ENCODE assay signal across 31 cellular contexts in genomic region chr6:133818320-133818719, GRCh38.
"Had no signal": no experiment of that assay in that cellular context is flagged by ENCODE, and none has a peak within 500 bp of the region (broad histone marks: within the 10 kb centered on the region; RNA-seq: fewer than 3 reads in every experiment).

No MANE protein-coding gene starts in this region.

- H3K27ac Mint-ChIP-seq: natural killer cell; neural progenitor cell; progenitor cell of endocrine pancreas; stimulated activated memory B cell treated with anti-CD40 and anti-IgM and Interleukin-4, amounts not matched to agents 10 μg/mL and 1 μg/mL and 100 μg/mL, for 72 hours; stimulated activated naive CD8-positive, alpha-beta T cell treated with anti-CD3 and anti-CD28 coated beads, Interleukin-15, amount 100 ng/mL, for 72 hours; type B pancreatic cell had no signal

- H3K9ac ChIP-seq: neural progenitor cell, parathyroid adenoma had no signal

- H3K9me3 Mint-ChIP-seq: natural killer cell; nephron; neural progenitor cell; stimulated activated memory B cell treated with anti-CD40 and anti-IgM and Interleukin-4, amounts not matched to agents 10 μg/mL and 1 μg/mL and 100 μg/mL, for 72 hours; type B pancreatic cell had no signal

- H3K27me3 ChIP-seq: neural progenitor cell, ovary, spleen, suprapubic skin, testis, tibial artery, transverse colon, upper lobe of right lung, uterus had no signal

- H2AFZ ChIP-seq: neural progenitor cell, parathyroid adenoma had no signal

- H3K36me3 Mint-ChIP-seq: natural killer cell; neural progenitor cell; stimulated activated memory B cell treated with anti-CD40 and anti-IgM and Interleukin-4, amounts not matched to agents 10 μg/mL and 1 μg/mL and 100 μg/mL, for 72 hours; type B pancreatic cell had no signal

- H3K9me3 ChIP-seq: ovary, psoas muscle, spleen, suprapubic skin, testis, tibial artery, transverse colon, upper lobe of right lung, uterus had no signal

- ATAC-seq: natural killer cell; psoas muscle; right cardiac atrium; sciatic nerve; stimulated activated memory B cell treated with anti-CD40 and anti-IgM and Interleukin-4, amounts not matched to agents 10 μg/mL and 1 μg/mL and 100 μg/mL, for 72 hours; stimulated activated naive CD8-positive, alpha-beta T cell treated with anti-CD3 and anti-CD28 coated beads, Interleukin-15, amount 100 ng/mL, for 72 hours; stimulated activated naive CD8-positive, alpha-beta T cell treated with anti-CD3 and anti-CD28 coated beads, Interleukin-15, Interleukin-2, amounts not matched to agents 100 U/mL and 50 U/mL, for 24 hours had no signal

- H3K4me1 ChIP-seq: parathyroid adenoma, psoas muscle, spleen, suprapubic skin, transverse colon, uterus had no signal

- H3K4me3 ChIP-seq: neural progenitor cell, ovary, psoas muscle, skin epidermis, smooth muscle cell, spleen, suprapubic skin, testis, tibial artery, transverse colon, upper lobe of right lung, uterus had no signal

- H3K36me3 ChIP-seq: neural progenitor cell, ovary, spleen, suprapubic skin, tibial artery, transverse colon, upper lobe of right lung, uterus had no signal

- H3K4me2 ChIP-seq: neural progenitor cell, smooth muscle cell had no signal

- H3K27ac ChIP-seq: neural progenitor cell, ovary, parathyroid adenoma, psoas muscle, skin epidermis, spleen, suprapubic skin, testis, tibial artery, transverse colon, upper lobe of right lung, uterus had no signal

- DNase-seq: natural killer cell; occipital lobe; ovary; posterior cingulate gyrus; psoas muscle; right cardiac atrium; spleen; stimulated activated CD4-positive, alpha-beta T cell treated with anti-CD3 and anti-CD28 coated beads, Interleukin-12 subunit alpha, Interleukin-12 subunit beta, amount 100 ng/mL, for 4 hours; stimulated activated CD4-positive, alpha-beta T cell treated with anti-CD3 and anti-CD28 coated beads, Interleukin-1b, Interleukin-23, amount 100 ng/mL, for 48 hours; stimulated activated CD4-positive, alpha-beta T cell treated with anti-CD3 and anti-CD28 coated beads, Interleukin-4, amount 100 ng/mL, for 1 hour; stimulated activated CD4-positive, alpha-beta T cell treated with anti-CD3 and anti-CD28 coated beads, Interleukin-4, amount 100 ng/mL, for 4 hours; stimulated activated CD8-positive, alpha-beta memory T cell treated with anti-CD3 and anti-CD28 coated beads, Interleukin-4, amount 100 ng/mL, for 48 hours; stimulated activated naive CD4-positive, alpha-beta T cell; stimulated activated naive CD8-positive, alpha-beta T cell treated with anti-CD3 and anti-CD28 coated beads, Interleukin-15, amount 100 ng/mL, for 72 hours; stimulated activated naive CD8-positive, alpha-beta T cell treated with anti-CD3 and anti-CD28 coated beads, Interleukin-15, Interleukin-2, amounts not matched to agents 100 U/mL and 50 U/mL, for 24 hours; substantia nigra; testis; tibial artery; transverse colon; upper lobe of right lung; uterus had no signal

- H3K79me2 ChIP-seq: parathyroid adenoma had no signal
